Comparison of ENCODE assay signal across 13 cellular contexts in genomic region chr7:133530682-133531081, GRCh38.
A peak's percentile ranks its signal among the peaks of the same experiment; 100 is the strongest.
DNase-seq lines count a peak whose midpoint lies in the region; ATAC-seq and TF ChIP-seq lines count a peak whose summit lies in the region.
"Had no signal": no experiment of that assay in that cellular context is flagged by ENCODE, and none has a peak within 500 bp of the region (broad histone marks: within the 10 kb centered on the region; RNA-seq: fewer than 3 reads in every experiment).

No MANE protein-coding gene starts in this region.

- H2AK9ac ChIP-seq in IMR-90 (replicated peaks; ENCODE audit: low read depth, low read length, poor library complexity): no peak overlapping the region

- H3K4ac ChIP-seq in IMR-90 (ENCODE audit: low read depth, low read length): no peak overlapping the region

- no peak overlapping the region for H3K56ac ChIP-seq in IMR-90 (ENCODE audit: extremely low read depth, insufficient read depth, low read length)

- no peak overlapping the region for H2BK15ac ChIP-seq in IMR-90 (ENCODE audit: low read depth, low read length)

- H2BK20ac ChIP-seq in IMR-90 (ENCODE audit: low read depth, low read length): no peak overlapping the region

- intact Hi-C loops in IMR-90 (cut with micrococcal nuclease): no loop called here

- no CpG with 5 or more reads among the region's 4 CpGs for WGBS in IMR-90 (ENCODE audit: extremely low coverage in 2 of 2, insufficient read length in 1 of 2), 2 experiments

- POLR2A ChIA-PET in IMR-90 (lab: Charles Lee; ENCODE audit: unreplicated experiment): no interaction called here

- ATAC-seq in IMR-90 (ENCODE audit: low read depth): no peak
- ATAC-seq in GM18909 (IDR thresholded peaks at IDR 0.05; ENCODE audit: poor library complexity, unreplicated experiment): no peak
- ATAC-seq: activated CD4-positive, CD25-positive, alpha-beta regulatory T cell treated with anti-CD3 and anti-CD28 coated beads, Interleukin-2, amount 50 U/mL, for 24 hours had no signal

- no peak for TF ChIP-seq RAD21 in IMR-90 (IDR thresholded peaks at IDR 0.05; ENCODE audit: low read length)

- H3K14ac ChIP-seq in IMR-90 (replicated peaks; ENCODE audit: low read depth, low read length): no peak overlapping the region

- no peak overlapping the region for H3K9ac ChIP-seq in IMR-90 (ENCODE audit: low read depth, low read length)

- no peak overlapping the region for H2AFZ ChIP-seq in IMR-90 (replicated peaks; ENCODE audit: low read length, poor library complexity)

- TF ChIP-seq CTCF in IMR-90 (conservative IDR thresholded peaks at IDR 0.05; ENCODE audit: low read depth, low read length): no peak

- H3K4me1 ChIP-seq in IMR-90 (ENCODE audit: control insufficient read depth, insufficient read depth, low read length): peaks cover 2% of the 10 kb centered on the region

- H2AK5ac ChIP-seq in IMR-90 (ENCODE audit: low read depth, low read length): no peak overlapping the region

- no peak overlapping the region for H2BK5ac ChIP-seq in IMR-90 (ENCODE audit: low read depth, low read length, poor library complexity, severe bottlenecking)

- no peaks in the 10 kb centered on the region for H3K27me3 ChIP-seq in IMR-90 (ENCODE audit: control insufficient read depth, insufficient read depth, low read length)
- H3K27me3 ChIP-seq: dorsolateral prefrontal cortex had no signal

- H4K91ac ChIP-seq in IMR-90 (ENCODE audit: insufficient read depth, low read depth, low read length): no peak overlapping the region

- no peak for TF ChIP-seq POLR2A in IMR-90 (IDR thresholded peaks at IDR 0.05; ENCODE audit: low read depth, low read length)

- no peaks in the 10 kb centered on the region for H3K9me3 ChIP-seq in IMR-90 (ENCODE audit: control insufficient read depth, insufficient read depth, low read length)

- H3K23ac ChIP-seq in IMR-90 (ENCODE audit: low read depth, low read length): no peak overlapping the region

- no peak overlapping the region for H3K4me3 ChIP-seq in IMR-90 (ENCODE audit: insufficient read depth, low read depth, low read length)
- H3K4me3 ChIP-seq: dorsolateral prefrontal cortex had no signal

- BruUV-seq in IMR-90 (replicated peaks; lab: Mats Ljungman, UMichigan): no TSS peak

- no peaks in the 10 kb centered on the region for H3K79me1 ChIP-seq in IMR-90 (ENCODE audit: low read depth in 1 of 2, low read length in 2 of 2)

- no peak overlapping the region for H4K8ac ChIP-seq in IMR-90 (ENCODE audit: low read depth in 2 of 2, low read length in 2 of 2)

- CTCF ChIA-PET in IMR-90 (lab: Yijun Ruan, JAX): no interaction called here

- H2BK120ac ChIP-seq in IMR-90 (ENCODE audit: low read depth, low read length): no peak overlapping the region

- H4K5ac ChIP-seq in IMR-90 (ENCODE audit: low read depth, low read length): no peak overlapping the region

- no peaks in the 10 kb centered on the region for H3K36me3 ChIP-seq in IMR-90 (ENCODE audit: control insufficient read depth, insufficient read depth, low read length)

- dilution Hi-C loops in IMR-90 (cut with HindIII; ENCODE audit: low sequenced_read_pairs, unreplicated experiment): no loop called here

- DNase-seq in EL (peak; percentile 67), IMR-90 (peak; percentile 63), dermis blood vessel endothelial cell (peak; percentile 16), non-pigmented ciliary epithelial cell (ENCODE audit: low read depth) (peak; percentile 53), LoVo (ENCODE audit: low spot score) (no peak), NCI-H128 (lab: John Stamatoyannopoulos, UW; ENCODE audit: unreplicated experiment) (no peak)
- DNase-seq: activated naive CD8-positive, alpha-beta T cell treated with anti-CD3 and anti-CD28 coated beads for 36 hours; Calu3; dorsolateral prefrontal cortex; NCI-H2227 treated with DMSO at 0.1 percent for 48 hours had no signal

- H3K18ac ChIP-seq in IMR-90 (ENCODE audit: low read depth, low read length): no peak overlapping the region

- no peaks in the 10 kb centered on the region for H4K20me1 ChIP-seq in IMR-90 (ENCODE audit: insufficient read depth, low read length)

- no peak overlapping the region for H3K4me2 ChIP-seq in IMR-90 (ENCODE audit: low read depth, low read length)

- no peaks in the 10 kb centered on the region for H3K9me1 ChIP-seq in IMR-90 (ENCODE audit: insufficient read depth, low read length)

- H3K27ac ChIP-seq in IMR-90 (ENCODE audit: insufficient read depth, low read length): no peak overlapping the region
- H3K27ac ChIP-seq: dorsolateral prefrontal cortex, HL-60 had no signal

- in situ Hi-C loops in IMR-90 (cut with MboI; ENCODE audit: low sequenced_read_pairs): no loop called here

TF ChIP-seq in IMR-90, 13 proteins besides CTCF, POLR2A, EP300 and RAD21:
- TF ChIP-seq CHD1 (IDR thresholded peaks at IDR 0.05; ENCODE audit: low read depth, low read length) (no peak), MAZ (IDR thresholded peaks at IDR 0.05; ENCODE audit: borderline replicate concordance, low read depth, low read length) (no peak), SMC3 (IDR thresholded peaks at IDR 0.05; ENCODE audit: low read depth, low read length) (no peak), USF2 (IDR thresholded peaks at IDR 0.05; ENCODE audit: low read depth, low read length) (no peak), RCOR1 (IDR thresholded peaks at IDR 0.05; ENCODE audit: insufficient replicate concordance, low read length) (no peak), BHLHE40 (IDR thresholded peaks at IDR 0.05; ENCODE audit: low read depth, low read length) (no peak), ELK1 (IDR thresholded peaks at IDR 0.05; ENCODE audit: borderline replicate concordance, low read depth, low read length) (no peak), RFX5 (IDR thresholded peaks at IDR 0.05; ENCODE audit: low read depth, low read length) (no peak), MXI1 (IDR thresholded peaks at IDR 0.05; ENCODE audit: borderline replicate concordance, low read depth, low read length) (no peak), CEBPB (IDR thresholded peaks at IDR 0.05; ENCODE audit: low read depth, low read length) (no peak), FOS (IDR thresholded peaks at IDR 0.05; ENCODE audit: low read depth, low read length) (no peak), NFE2L2 (IDR thresholded peaks at IDR 0.05; ENCODE audit: low read depth, low read length) (no peak), MAFK (IDR thresholded peaks at IDR 0.05; ENCODE audit: low read depth, low read length) (no peak)

Comparison
In these comparisons a context has a peak if more than half of its experiments do, and no peak if none do; other contexts are left out.
1. DNase-seq: peak in EL (single experiment), IMR-90 (single experiment), dermis blood vessel endothelial cell (single experiment) and non-pigmented ciliary epithelial cell (single experiment); none in LoVo (single experiment) and NCI-H128 (single experiment).